In the genomic region with DNA sequence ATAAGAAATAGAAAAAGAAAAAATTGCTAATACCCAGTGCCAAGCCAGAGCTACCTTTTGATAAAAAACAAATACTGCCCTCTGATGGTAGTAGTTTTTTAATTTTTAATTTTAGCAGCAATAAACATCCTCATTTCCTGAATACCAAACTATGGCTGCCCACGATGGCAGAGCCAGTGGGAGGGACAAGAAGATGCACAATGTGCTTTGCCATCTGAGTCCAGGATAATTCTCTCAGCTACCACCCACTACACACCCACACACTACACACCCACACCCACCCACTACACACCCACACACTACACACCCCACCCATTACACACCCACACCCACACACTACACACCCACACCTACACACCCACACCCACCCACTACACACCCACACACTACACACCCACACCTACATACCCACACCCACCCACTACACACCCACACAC, we compare ENCODE assay signal across 9 cellular contexts. TPM values are rescaled to one million over a fixed set of nuclear protein-coding genes. Genes with fewer than 3 reads are reported as not detected.
DNase-seq lines count a peak whose midpoint lies in the region; ATAC-seq and TF ChIP-seq lines count a peak whose summit lies in the region.
"Had no signal": no experiment of that assay in that cellular context is flagged by ENCODE, and none has a peak within 500 bp of the region (broad histone marks: within the 10 kb centered on the region; RNA-seq: fewer than 3 reads in every experiment).

No MANE protein-coding gene starts in this region.

- TF ChIP-seq CTCF in LNCAP (IDR thresholded peaks at IDR 0.05), result peak; percentile 12; the same call in 1 of the 2 replicates

- CTCF ChIA-PET in activated CD8-positive, alpha-beta T cell treated with anti-CD3 and anti-CD28 coated beads, Interleukin-2, amount 10 ng/mL, durations not matched to agents 7 days and 5 days (lab: Charles Lee), result interaction anchor here (0.7 to 2.2 kb wide), 7 partner anchors 9 to 91 kb away, joined by 4 to 8 read pairs (median 5); no protein-coding TSS in a partner anchor

- ATAC-seq in activated CD8-positive, alpha-beta T cell treated with anti-CD3 and anti-CD28 coated beads, Interleukin-2, amount 10 ng/mL, durations not matched to agents 7 days and 5 days, result peak; percentile 74
- no peak for ATAC-seq in HG03354 (IDR thresholded peaks at IDR 0.05; ENCODE audit: poor library complexity, severe bottlenecking, unreplicated experiment)

- peaks cover 2% of the 10 kb centered on the region for H3K27me3 Mint-ChIP-seq in activated CD8-positive, alpha-beta T cell treated with anti-CD3 and anti-CD28 coated beads, Interleukin-2, amount 10 ng/mL, durations not matched to agents 7 days and 5 days (ENCODE audit: low read depth)

- peaks cover 2% of the 10 kb centered on the region for H3K4me1 Mint-ChIP-seq in activated CD8-positive, alpha-beta T cell treated with anti-CD3 and anti-CD28 coated beads, Interleukin-2, amount 10 ng/mL, durations not matched to agents 7 days and 5 days (ENCODE audit: low read depth)

- peak overlapping the region; percentile 25 for H3K27ac Mint-ChIP-seq in activated CD8-positive, alpha-beta T cell treated with anti-CD3 and anti-CD28 coated beads, Interleukin-2, amount 10 ng/mL, durations not matched to agents 7 days and 5 days

- POLR2A ChIA-PET in activated CD8-positive, alpha-beta T cell treated with anti-CD3 and anti-CD28 coated beads, Interleukin-2, amount 10 ng/mL, durations not matched to agents 7 days and 5 days (lab: Charles Lee), result no interaction called here

- DNase-seq in DMS53 (lab: John Stamatoyannopoulos, UW) (peak; percentile 15), DMS53 treated with DMSO at 0.1 percent for 48 hours (lab: John Stamatoyannopoulos, UW; ENCODE audit: unreplicated experiment) (no peak), myocyte (ENCODE audit: low read depth) (peak; percentile 30), posterior vena cava (ENCODE audit: low spot score) (no peak), NCI-H345 (lab: John Stamatoyannopoulos, UW) (no peak)
- DNase-seq in activated CD8-positive, alpha-beta T cell treated with anti-CD3 and anti-CD28 coated beads, Interleukin-2, amount 10 ng/mL, durations not matched to agents 7 days and 5 days, result peak; percentile 31
- DNase-seq: NCI-H146 had no signal

- H3K4me3 Mint-ChIP-seq in activated CD8-positive, alpha-beta T cell treated with anti-CD3 and anti-CD28 coated beads, Interleukin-2, amount 10 ng/mL, durations not matched to agents 7 days and 5 days, result no peak overlapping the region

- H3K36me3 Mint-ChIP-seq in activated CD8-positive, alpha-beta T cell treated with anti-CD3 and anti-CD28 coated beads, Interleukin-2, amount 10 ng/mL, durations not matched to agents 7 days and 5 days (ENCODE audit: low read depth), result no peaks in the 10 kb centered on the region

- H3K9me3 Mint-ChIP-seq in activated CD8-positive, alpha-beta T cell treated with anti-CD3 and anti-CD28 coated beads, Interleukin-2, amount 10 ng/mL, durations not matched to agents 7 days and 5 days (ENCODE audit: insufficient read depth), result no peaks in the 10 kb centered on the region

- intact Hi-C loops in posterior vena cava (cut with DNase I), result no loop called here

RNA-seq across cellular contexts. Expression of a gene that starts 17.8 kb away (rescaled TPM):
- total RNA-seq in activated CD8-positive, alpha-beta T cell treated with anti-CD3 and anti-CD28 coated beads, Interleukin-2, amount 10 ng/mL, durations not matched to agents 7 days and 5 days, result 1 to 10 TPM; 4.6 to 5.6 TPM
- total RNA-seq in myocyte (5.9 and 7.2 TPM in 2 replicates), posterior vena cava (1 to 10 TPM in 1 of 2 donors, under 1 TPM in 1; 0.69 to 1.3 TPM)
- 3.5 TPM for polyA plus RNA-seq in myocyte (2012)

RNA-seq across cellular contexts. Expression of a gene that starts 18.0 kb away (rescaled TPM):
- 10 to 100 TPM; 41.5 to 42.1 TPM for total RNA-seq in activated CD8-positive, alpha-beta T cell treated with anti-CD3 and anti-CD28 coated beads, Interleukin-2, amount 10 ng/mL, durations not matched to agents 7 days and 5 days
- total RNA-seq in myocyte (27.7 and 34.1 TPM in 2 replicates), posterior vena cava (10 to 100 TPM; 23.9 to 24.1 TPM)
- polyA plus RNA-seq in myocyte (2012), result 13.2 TPM

RNA-seq across cellular contexts. Expression of a gene that starts 45.4 kb away (rescaled TPM):
- total RNA-seq in activated CD8-positive, alpha-beta T cell treated with anti-CD3 and anti-CD28 coated beads, Interleukin-2, amount 10 ng/mL, durations not matched to agents 7 days and 5 days, result 100 to 1,000 TPM in 1 of 2 experiments, 10 to 100 TPM in 1; 84.7 to 104 TPM
- 40.3 and 44.5 TPM in 2 replicates for total RNA-seq in myocyte
- polyA plus RNA-seq in myocyte (2012), result 37.9 TPM
- total RNA-seq in posterior vena cava, result 10 to 100 TPM; 39.7 to 57.9 TPM

RNA-seq across cellular contexts. Expression of a gene that starts 54.7 kb away (rescaled TPM):
- total RNA-seq in activated CD8-positive, alpha-beta T cell treated with anti-CD3 and anti-CD28 coated beads, Interleukin-2, amount 10 ng/mL, durations not matched to agents 7 days and 5 days, result 10 to 100 TPM; 37.5 to 39.9 TPM
- 0.59 and 0.99 TPM in 2 replicates for total RNA-seq in myocyte
- polyA plus RNA-seq in myocyte (2012), result 0.18 TPM
- total RNA-seq in posterior vena cava, result 10 to 100 TPM in 1 of 2 donors, 1 to 10 TPM in 1; 8.0 to 10.6 TPM

Comparison
In these comparisons a context has a peak if more than half of its experiments do, and no peak if none do; other contexts are left out.
1. DNase-seq: peak in DMS53 (single experiment), activated CD8-positive, alpha-beta T cell treated with anti-CD3 and anti-CD28 coated beads, Interleukin-2, amount 10 ng/mL, durations not matched to agents 7 days and 5 days (single experiment) and myocyte (single experiment); none in DMS53 treated with DMSO at 0.1 percent for 48 hours (single experiment), posterior vena cava (single experiment) and NCI-H345 (single experiment).